1 cellular context compared by ENCODE assay signal in genomic region chr17:82495844-82496528, GRCh38.
TF ChIP-seq lines count a peak whose summit lies in the region.

No MANE protein-coding gene starts in this region.

TF ChIP-seq in HepG2, 621 proteins besides CTCF, POLR2A, EP300 and RAD21 (continued from another document):
- TF ChIP-seq ZBTB40 (IDR thresholded peaks at IDR 0.05) = no peak
- TF ChIP-seq ZBTB40 (CRISPR knock-in tag; IDR thresholded peaks at IDR 0.05) = no peak
- TF ChIP-seq ZFP37 (CRISPR knock-in tag; IDR thresholded peaks at IDR 0.05; ENCODE audit: borderline replicate concordance) = 0 out of 2 replicates have a peak, but pooled peaks have one; percentile 13
TF ChIP-seq in HepG2: peak in this region for 52.
